ENCODE assay signal across 8 cellular contexts in the genomic region with DNA sequence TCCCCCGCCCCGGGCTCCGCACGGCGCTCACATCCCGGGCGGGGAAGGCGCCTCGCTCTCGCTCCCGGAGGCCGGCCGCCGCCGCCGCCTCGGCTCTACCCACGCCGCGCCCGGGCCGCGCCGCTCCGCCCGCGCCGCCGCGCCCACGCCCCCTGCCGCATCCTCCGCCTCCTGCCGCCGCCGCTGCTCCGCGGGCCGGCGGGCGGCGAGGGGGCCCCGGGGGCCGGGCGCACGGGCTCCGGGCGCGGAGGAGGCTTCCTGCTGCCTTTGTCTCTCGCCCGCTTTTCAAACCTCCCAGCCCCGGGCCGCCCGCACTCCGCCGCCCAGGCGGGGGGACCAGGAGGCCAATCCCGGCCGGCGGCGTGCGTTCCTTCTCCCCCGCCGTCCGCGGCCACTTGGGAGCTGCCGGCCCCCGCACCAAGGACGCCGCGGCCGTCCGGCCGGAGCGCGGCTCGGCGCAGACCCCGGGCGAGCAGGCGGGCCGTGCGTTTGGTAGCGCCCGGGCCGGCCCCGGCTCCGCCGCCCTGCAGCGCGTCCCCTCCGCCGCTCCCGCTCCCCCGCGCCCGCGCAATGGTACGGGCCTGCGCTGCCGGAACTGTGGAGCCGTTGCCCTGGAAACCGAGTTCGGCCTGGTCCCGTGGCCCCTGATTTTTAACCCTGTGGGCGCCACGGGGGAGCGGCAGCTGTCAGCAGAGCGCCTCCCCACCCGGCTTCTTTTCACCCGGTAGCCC. TPM values are rescaled to one million over a fixed set of nuclear protein-coding genes. Genes with fewer than 3 reads are reported as not detected.
DNase-seq lines count a peak whose midpoint lies in the region; ATAC-seq and TF ChIP-seq lines count a peak whose summit lies in the region.

A gene with protein sequence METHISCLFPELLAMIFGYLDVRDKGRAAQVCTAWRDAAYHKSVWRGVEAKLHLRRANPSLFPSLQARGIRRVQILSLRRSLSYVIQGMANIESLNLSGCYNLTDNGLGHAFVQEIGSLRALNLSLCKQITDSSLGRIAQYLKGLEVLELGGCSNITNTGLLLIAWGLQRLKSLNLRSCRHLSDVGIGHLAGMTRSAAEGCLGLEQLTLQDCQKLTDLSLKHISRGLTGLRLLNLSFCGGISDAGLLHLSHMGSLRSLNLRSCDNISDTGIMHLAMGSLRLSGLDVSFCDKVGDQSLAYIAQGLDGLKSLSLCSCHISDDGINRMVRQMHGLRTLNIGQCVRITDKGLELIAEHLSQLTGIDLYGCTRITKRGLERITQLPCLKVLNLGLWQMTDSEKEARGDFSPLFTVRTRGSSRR (minus strand): TSS at position 287 of the 731 bp plus-strand sequence. CDS start 515 bp downstream, outside the sequence.

- H3K27me3 Mint-ChIP-seq in nephron progenitor cell (ENCODE audit: low read depth, poor library complexity): peaks cover 7% of the 10 kb centered on the region
- no peaks in the 10 kb centered on the region for H3K27me3 Mint-ChIP-seq in stimulated activated naive CD8-positive, alpha-beta T cell treated with anti-CD3 and anti-CD28 coated beads, Interleukin-15, Interleukin-2, amounts not matched to agents 100 ng/mL and 50 ng/mL, for 24 hours

- DNase-seq in DND-41 (peak; percentile 90), Karpas-422 (peak; percentile 97), RPMI8226 (peak; percentile 94), fibroblast of the aortic adventitia (ENCODE audit: low read depth) (peak; percentile 79), nephron progenitor cell (peak; percentile 93)
- DNase-seq in activated T-helper 9 cell treated with anti-CD3 and anti-CD28 coated beads, Interleukin-2, amount 50 U/mL, for 16 hours (ENCODE audit: low read depth): peak; percentile 86

- peak within 1 kb of the TSS; percentile 98 for H3K4me2 ChIP-seq in DND-41 (ENCODE audit: insufficient read depth, low read length)
- peak within 1 kb of the TSS; percentile 96 for H3K4me2 ChIP-seq in Karpas-422 (ENCODE audit: low read depth, low read length, poor library complexity, severe bottlenecking)

- H4K20me1 ChIP-seq in DND-41 (ENCODE audit: insufficient read depth, low read length) (peaks cover 39% of the 10 kb centered on the region), Karpas-422 (ENCODE audit: insufficient read depth, low read depth, low read length) (peaks cover 39% of the 10 kb centered on the region)

- peak within 1 kb of the TSS; percentile 32 to 79 for H3K4me3 ChIP-seq in DND-41 (ENCODE audit: low read depth in 1 of 2, low read length in 2 of 2)
- H3K4me3 ChIP-seq in Karpas-422 (ENCODE audit: low read length): peak within 1 kb of the TSS; percentile 90
- peak within 1 kb of the TSS; percentile 82 for H3K4me3 ChIP-seq in fibroblast of the aortic adventitia (ENCODE audit: low read depth, low read length)

- H3K79me2 ChIP-seq in DND-41 (ENCODE audit: insufficient read depth, low read length) (peaks cover 44% of the 10 kb centered on the region), Karpas-422 (ENCODE audit: low read length) (peaks cover 34% of the 10 kb centered on the region)

- TF ChIP-seq CTCF in DND-41 (IDR thresholded peaks at IDR 0.05; ENCODE audit: borderline replicate concordance, extremely low read depth, low read length, poor library complexity, severe bottlenecking): no peak
- no peak for TF ChIP-seq CTCF in fibroblast of the aortic adventitia (IDR thresholded peaks at IDR 0.05; ENCODE audit: insufficient read depth, low read length)
- TF ChIP-seq CTCF in nephron progenitor cell (IDR thresholded peaks at IDR 0.05): no peak

- H3K36me3 Mint-ChIP-seq in nephron progenitor cell (ENCODE audit: low read depth): peaks cover 8% of the 10 kb centered on the region
- H3K36me3 Mint-ChIP-seq in stimulated activated naive CD8-positive, alpha-beta T cell treated with anti-CD3 and anti-CD28 coated beads, Interleukin-15, Interleukin-2, amounts not matched to agents 100 ng/mL and 50 ng/mL, for 24 hours (ENCODE audit: low read depth): peaks cover 30% of the 10 kb centered on the region

- ATAC-seq in DND-41 (ENCODE audit: insufficient read depth, low read depth): peak; percentile 74
- ATAC-seq in GM21786 (IDR thresholded peaks at IDR 0.05; ENCODE audit: unreplicated experiment): peak; percentile 49

- H3K4me1 Mint-ChIP-seq in nephron progenitor cell: peaks cover 56% of the 10 kb centered on the region
- peaks cover 50% of the 10 kb centered on the region for H3K4me1 Mint-ChIP-seq in stimulated activated naive CD8-positive, alpha-beta T cell treated with anti-CD3 and anti-CD28 coated beads, Interleukin-15, Interleukin-2, amounts not matched to agents 100 ng/mL and 50 ng/mL, for 24 hours (ENCODE audit: low read depth)

- H3K9me2 ChIP-seq in Karpas-422 (replicated peaks; ENCODE audit: insufficient read depth, low read length): no peaks in the 10 kb centered on the region

- H3K36me3 ChIP-seq in DND-41 (ENCODE audit: insufficient read depth, low read length) (peaks cover 38% of the 10 kb centered on the region), Karpas-422 (ENCODE audit: insufficient read depth, low read length) (peaks cover 8% of the 10 kb centered on the region)

- peak within 1 kb of the TSS; percentile 90 for H3K4me3 Mint-ChIP-seq in nephron progenitor cell
- H3K4me3 Mint-ChIP-seq in stimulated activated naive CD8-positive, alpha-beta T cell treated with anti-CD3 and anti-CD28 coated beads, Interleukin-15, Interleukin-2, amounts not matched to agents 100 ng/mL and 50 ng/mL, for 24 hours: peak within 1 kb of the TSS; percentile 94

- peak within 1 kb of the TSS; percentile 93 for H3K27ac Mint-ChIP-seq in nephron progenitor cell
- peak within 1 kb of the TSS; percentile 92 for H3K27ac Mint-ChIP-seq in stimulated activated naive CD8-positive, alpha-beta T cell treated with anti-CD3 and anti-CD28 coated beads, Interleukin-15, Interleukin-2, amounts not matched to agents 100 ng/mL and 50 ng/mL, for 24 hours

- H3K27ac ChIP-seq in DND-41 (ENCODE audit: low read length) (peak within 1 kb of the TSS; percentile 80), Karpas-422 (ENCODE audit: low read length) (peak within 1 kb of the TSS; percentile 55)

- H3K9me3 Mint-ChIP-seq in nephron progenitor cell: no peaks in the 10 kb centered on the region
- no peaks in the 10 kb centered on the region for H3K9me3 Mint-ChIP-seq in stimulated activated naive CD8-positive, alpha-beta T cell treated with anti-CD3 and anti-CD28 coated beads, Interleukin-15, Interleukin-2, amounts not matched to agents 100 ng/mL and 50 ng/mL, for 24 hours

- H3K27me3 ChIP-seq in DND-41 (ENCODE audit: insufficient read depth, low read length, poor library complexity) (no peaks in the 10 kb centered on the region), Karpas-422 (ENCODE audit: low read length) (no peaks in the 10 kb centered on the region)

- peak within 1 kb of the TSS; percentile 82 for H3K9ac ChIP-seq in DND-41 (ENCODE audit: low read depth, low read length)
- H3K9ac ChIP-seq in Karpas-422 (ENCODE audit: low read length): peak within 1 kb of the TSS; percentile 83

- H3K4me1 ChIP-seq in DND-41 (ENCODE audit: insufficient read depth, low read length) (peaks cover 52% of the 10 kb centered on the region), Karpas-422 (ENCODE audit: low read length) (peaks cover 46% of the 10 kb centered on the region)

- no peaks in the 10 kb centered on the region for H3K9me3 ChIP-seq in DND-41 (ENCODE audit: insufficient read depth, low read length, severe bottlenecking)
- H3K9me3 ChIP-seq in Karpas-422 (ENCODE audit: low read length): no peaks in the 10 kb centered on the region

- H2AFZ ChIP-seq in DND-41 (ENCODE audit: low read depth, low read length) (peak within 1 kb of the TSS; percentile 77), Karpas-422 (ENCODE audit: low read length) (peak within 1 kb of the TSS; percentile 87)

RNA-seq across cellular contexts. Expression of the gene that starts here (rescaled TPM):
- 29.0 and 62.5 TPM in 2 replicates for total RNA-seq in Karpas-422 (2014; rRNA removed; shearing (Covaris generic); ENCODE audit: low replicate concordance)
- 1.1 and 11.2 TPM in 2 replicates for total RNA-seq in fibroblast of the aortic adventitia (ENCODE audit: low replicate concordance)

Comparison
In these comparisons a context has a peak if more than half of its experiments do, and no peak if none do; other contexts are left out.
1. Peak in every context shown above with its lines: DNase-seq, ATAC-seq, H3K4me3 ChIP-seq and H3K27ac ChIP-seq.